In genomic region chr10:27366769-27367168, GRCh38 we compare ENCODE assay signal across 20 cellular contexts.
A peak's percentile ranks its signal among the peaks of the same experiment; 100 is the strongest.
DNase-seq lines count a peak whose midpoint lies in the region; ATAC-seq, FAIRE-seq and TF ChIP-seq lines count a peak whose summit lies in the region.
"Had no signal": no experiment of that assay in that cellular context is flagged by ENCODE, and none has a peak within 500 bp of the region (broad histone marks: within the 10 kb centered on the region; RNA-seq: fewer than 3 reads in every experiment).

No MANE protein-coding gene starts in this region.

- CTCF ChIA-PET in WTC11 (lab: Charles Lee) = no interaction called here

- ATAC-seq in GM19351 (IDR thresholded peaks at IDR 0.05; ENCODE audit: unreplicated experiment) = peak; percentile 60
- peak; percentile 51 for ATAC-seq in HG02981 (IDR thresholded peaks at IDR 0.05; ENCODE audit: unreplicated experiment)
- ATAC-seq in HG03521 (IDR thresholded peaks at IDR 0.05; ENCODE audit: unreplicated experiment) = no peak
- no peak for ATAC-seq in WTC11

- H3K27ac Mint-ChIP-seq in WTC11 = no peak overlapping the region
- H3K27ac Mint-ChIP-seq: HFFc6 had no signal

- POLR2A ChIA-PET in WTC11 (lab: Charles Lee) = no interaction called here

- no peaks in the 10 kb centered on the region for H3K9me3 Mint-ChIP-seq in WTC11
- H3K9me3 Mint-ChIP-seq: HFFc6 had no signal

- no peaks in the 10 kb centered on the region for H3K36me3 Mint-ChIP-seq in WTC11

- FAIRE-seq in GM18507 (lab: Jason Lieb, UNC) = peak; percentile 9
- FAIRE-seq: GM19239, H54 had no signal

- no peak overlapping the region for H3K4me3 Mint-ChIP-seq in WTC11
- H3K4me3 Mint-ChIP-seq: HFFc6 had no signal

- H3K4me1 Mint-ChIP-seq in WTC11 = no peaks in the 10 kb centered on the region

- TF ChIP-seq CTCF in WTC11 (IDR thresholded peaks at IDR 0.05) = no peak

- no peaks in the 10 kb centered on the region for H3K27me3 Mint-ChIP-seq in WTC11 (ENCODE audit: low read depth)

- DNase-seq in GM18507 (ENCODE audit: extremely low spot score, insufficient read length, low read depth) (no peak), germinal center (ENCODE audit: low spot score) (peak; percentile 10), WTC11 (ENCODE audit: low spot score) (no peak), DMS53 treated with DMSO at 0.1 percent for 48 hours (lab: John Stamatoyannopoulos, UW; ENCODE audit: unreplicated experiment) (no peak)
- DNase-seq: COR-L47, DMS153, EL, HFFc6, MV-4-11, NCI-H1417 treated with DMSO at 0.1 percent for 48 hours, NCI-H2029, NCI-H2171, NCI-H446, NCI-H748 treated with DMSO at 0.1 percent for 48 hours, PC-9 had no signal

TF ChIP-seq in WTC11, 78 proteins besides CTCF, POLR2A, EP300 and RAD21:
- TF ChIP-seq ATF6 (CRISPR knock-in tag; IDR thresholded peaks at IDR 0.05) = no peak
- TF ChIP-seq GRHL2 (CRISPR knock-in tag; IDR thresholded peaks at IDR 0.05; ENCODE audit: insufficient replicate concordance, severe bottlenecking) = no peak
- TF ChIP-seq ZMAT4 (CRISPR knock-in tag; IDR thresholded peaks at IDR 0.05) = no peak
- no peak for TF ChIP-seq ZNF425 (CRISPR knock-in tag; conservative IDR thresholded peaks at IDR 0.05)
- TF ChIP-seq HMGXB4 (CRISPR knock-in tag; IDR thresholded peaks at IDR 0.05) = no peak
- no peak for TF ChIP-seq ZSCAN18 (CRISPR knock-in tag; IDR thresholded peaks at IDR 0.05)
- no peak for TF ChIP-seq CDX4 (CRISPR knock-in tag; IDR thresholded peaks at IDR 0.05; ENCODE audit: borderline replicate concordance)
- no peak for TF ChIP-seq FOXP1 (CRISPR knock-in tag; IDR thresholded peaks at IDR 0.05; ENCODE audit: borderline replicate concordance)
- no peak for TF ChIP-seq RELA (CRISPR knock-in tag; IDR thresholded peaks at IDR 0.05; ENCODE audit: borderline replicate concordance)

Comparison
In these comparisons a context has a peak if more than half of its experiments do, and no peak if none do; other contexts are left out.
1. ATAC-seq: peak in GM19351 (single experiment) and HG02981 (single experiment); none in HG03521 (single experiment) and WTC11 (single experiment).